8 cellular contexts compared by ENCODE assay signal in the genomic region with DNA sequence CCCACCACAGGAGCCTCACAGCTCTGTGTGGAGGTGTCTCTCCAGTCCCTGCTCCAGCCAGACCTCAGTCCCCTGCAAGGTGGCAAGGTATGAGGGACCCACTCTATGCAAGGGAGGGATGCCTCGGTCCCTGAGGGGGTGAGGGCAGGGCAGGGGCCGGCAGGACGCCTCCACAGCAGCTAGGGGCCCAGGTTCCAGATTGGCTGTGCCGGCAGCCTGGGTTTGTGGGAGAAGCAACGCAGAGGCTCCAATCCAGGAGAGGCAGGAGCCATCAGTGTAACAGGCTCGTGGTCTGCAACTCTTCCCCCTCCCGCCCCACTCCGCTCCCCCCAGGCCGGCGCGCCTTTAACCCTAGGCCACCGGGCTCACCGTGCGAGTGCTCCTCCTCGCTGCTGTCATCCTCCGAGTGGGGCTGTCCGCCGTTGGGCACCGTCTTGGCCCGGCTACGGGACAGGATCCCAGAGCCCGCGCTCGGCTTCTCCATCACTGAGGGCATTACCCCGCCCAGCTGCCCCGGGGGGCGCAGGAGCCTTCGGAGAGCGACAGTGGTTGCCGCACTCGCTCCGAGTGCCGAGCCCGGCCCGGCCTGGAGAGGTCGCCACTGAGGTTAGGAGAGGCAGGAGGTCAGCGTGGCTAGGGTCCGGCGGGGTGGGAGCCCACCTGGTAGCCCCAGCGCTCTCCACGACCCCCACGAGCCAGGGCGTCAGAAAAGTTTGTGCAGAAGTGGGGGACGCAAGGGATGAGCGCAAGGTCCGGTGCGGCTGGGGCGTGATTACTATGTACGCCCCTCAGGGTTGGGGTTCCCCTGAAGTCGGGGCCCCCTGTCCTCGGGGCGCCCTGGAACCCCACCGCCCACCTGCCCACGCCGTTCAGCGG. TPM values are rescaled to one million over a fixed set of nuclear protein-coding genes. Genes with fewer than 3 reads are reported as not detected.
DNase-seq lines count a peak whose midpoint lies in the region; ATAC-seq lines count a peak whose summit lies in the region.

No MANE protein-coding gene starts in this region.

- no peaks in the 10 kb centered on the region for H3K9me2 ChIP-seq in Karpas-422 (replicated peaks; ENCODE audit: insufficient read depth, low read length)

- DNase-seq in Karpas-422 (no peak), T1000 (lab: John Stamatoyannopoulos, UW) (peak; percentile 52), myocyte (ENCODE audit: low read depth) (peak; percentile 30), aorta (peak in 1 of 2 donors; percentile 88), NCI-H187 (lab: John Stamatoyannopoulos, UW) (no peak)
- DNase-seq in effector CD8-positive, alpha-beta T cell (lab: John Stamatoyannopoulos, UW): peak; percentile 7

- H3K79me2 ChIP-seq in Karpas-422 (ENCODE audit: low read length): no peaks in the 10 kb centered on the region

- H4K20me1 ChIP-seq in Karpas-422 (ENCODE audit: insufficient read depth, low read depth, low read length): no peaks in the 10 kb centered on the region

- 2% methylated on average over 53 to 56 of the region's 56 CpGs for WGBS in aorta, 2 donors

- H3K36me3 ChIP-seq in ES-I3 (ENCODE audit: insufficient read depth, low read length): no peaks in the 10 kb centered on the region; the same call in 1 of the 2 replicates
- H3K36me3 ChIP-seq in Karpas-422 (ENCODE audit: insufficient read depth, low read length): no peaks in the 10 kb centered on the region
- H3K36me3 ChIP-seq in aorta (ENCODE audit: control insufficient read depth in 1 of 2, insufficient read depth in 2 of 2, low read length in 1 of 2): no peaks in the 10 kb centered on the region

- peak overlapping the region; percentile 80 for H3K9ac ChIP-seq in ES-I3 (ENCODE audit: low read depth, low read length)
- peak overlapping the region; percentile 61 for H3K9ac ChIP-seq in Karpas-422 (ENCODE audit: low read length)

- H2AFZ ChIP-seq in Karpas-422 (ENCODE audit: low read length): no peak overlapping the region

- intact Hi-C loops in aorta (cut with DNase I): loop anchor here in 1 of 2 donors (5.0 kb wide), 1 partner anchor 44 kb away; no protein-coding TSS in a partner anchor

- peak overlapping the region; percentile 76 for H3K4me2 ChIP-seq in Karpas-422 (ENCODE audit: low read depth, low read length, poor library complexity, severe bottlenecking)

- H3K27ac ChIP-seq in Karpas-422 (ENCODE audit: low read length) (no peak overlapping the region), aorta (ENCODE audit: low read depth in 1 of 2, low read length in 2 of 2) (no peak overlapping the region)

- ATAC-seq in aorta (ENCODE audit: low FRiP score) (no peak), GM21515 (IDR thresholded peaks at IDR 0.05; ENCODE audit: unreplicated experiment) (no peak)

- H3K4me3 ChIP-seq in Karpas-422 (ENCODE audit: low read length): peak overlapping the region; percentile 63
- H3K4me3 ChIP-seq in aorta (ENCODE audit: low read length in 2 of 2): peak overlapping the region; percentile 3 to 36

- H3K27me3 ChIP-seq in Karpas-422 (ENCODE audit: low read length) (no peaks in the 10 kb centered on the region), aorta (ENCODE audit: control insufficient read depth in 1 of 2, insufficient read depth in 2 of 2, low read length in 1 of 2) (no peaks in the 10 kb centered on the region)

- H3K9me3 ChIP-seq in ES-I3 (ENCODE audit: control insufficient read depth, insufficient read depth, low read length) (no peaks in the 10 kb centered on the region), Karpas-422 (ENCODE audit: low read length) (no peaks in the 10 kb centered on the region), aorta (ENCODE audit: control insufficient read depth, low read length) (no peaks in the 10 kb centered on the region)

- H3K4me1 ChIP-seq in ES-I3 (ENCODE audit: insufficient read depth, low read length): peaks cover 5% of the 10 kb centered on the region; the same call in 1 of the 2 replicates
- peaks cover 30% of the 10 kb centered on the region for H3K4me1 ChIP-seq in Karpas-422 (ENCODE audit: low read length)
- no peaks in the 10 kb centered on the region for H3K4me1 ChIP-seq in aorta (ENCODE audit: control insufficient read depth in 1 of 2, insufficient read depth in 2 of 2, low read length in 2 of 2)

RNA-seq across cellular contexts. Expression of gene RCOR2, which starts 0.8 kb away (rescaled TPM):
- 2.1 and 2.4 TPM in 2 replicates for total RNA-seq in Karpas-422 (2014; rRNA removed; shearing (Covaris generic); ENCODE audit: low replicate concordance)
- total RNA-seq in myocyte (0.53 and 0.57 TPM in 2 replicates), aorta (1 to 10 TPM in 1 of 2 donors, under 1 TPM in 1; 0.78 to 4.8 TPM)
- polyA plus RNA-seq in myocyte (2012): 0.26 TPM
- polyA plus RNA-seq in aorta: 1 to 10 TPM in 1 of 2 donors, under 1 TPM in 1; 0.63 to 1.9 TPM

RNA-seq across cellular contexts. Expression of gene NAA40, which starts 22.6 kb away (rescaled TPM):
- 19.0 and 19.2 TPM in 2 replicates for total RNA-seq in Karpas-422 (2014; rRNA removed; shearing (Covaris generic); ENCODE audit: low replicate concordance)
- total RNA-seq in myocyte: 8.0 and 13.1 TPM in 2 replicates
- 16.3 TPM for polyA plus RNA-seq in myocyte (2012)
- 10 to 100 TPM; 16.1 to 26.9 TPM for total RNA-seq in aorta
- polyA plus RNA-seq in aorta: 10 to 100 TPM in 1 of 2 donors, 1 to 10 TPM in 1; 5.3 to 20.7 TPM

RNA-seq across cellular contexts. Expression of gene COX8A, which starts 58.2 kb away (rescaled TPM):
- 574 and 779 TPM in 2 replicates for total RNA-seq in Karpas-422 (2014; rRNA removed; shearing (Covaris generic); ENCODE audit: low replicate concordance)
- total RNA-seq in myocyte: 396 and 474 TPM in 2 replicates
- polyA plus RNA-seq in myocyte (2012): 445 TPM
- total RNA-seq in aorta: 100 to 1,000 TPM; 135 to 175 TPM
- polyA plus RNA-seq in aorta: 100 to 1,000 TPM; 499 to 669 TPM

Comparison
In these comparisons a context has a peak if more than half of its experiments do, and no peak if none do; other contexts are left out.
1. DNase-seq: peak in T1000 (single experiment), effector CD8-positive, alpha-beta T cell (single experiment) and myocyte (single experiment); none in Karpas-422 (single experiment) and NCI-H187 (0 of 2).